In the genomic region with DNA sequence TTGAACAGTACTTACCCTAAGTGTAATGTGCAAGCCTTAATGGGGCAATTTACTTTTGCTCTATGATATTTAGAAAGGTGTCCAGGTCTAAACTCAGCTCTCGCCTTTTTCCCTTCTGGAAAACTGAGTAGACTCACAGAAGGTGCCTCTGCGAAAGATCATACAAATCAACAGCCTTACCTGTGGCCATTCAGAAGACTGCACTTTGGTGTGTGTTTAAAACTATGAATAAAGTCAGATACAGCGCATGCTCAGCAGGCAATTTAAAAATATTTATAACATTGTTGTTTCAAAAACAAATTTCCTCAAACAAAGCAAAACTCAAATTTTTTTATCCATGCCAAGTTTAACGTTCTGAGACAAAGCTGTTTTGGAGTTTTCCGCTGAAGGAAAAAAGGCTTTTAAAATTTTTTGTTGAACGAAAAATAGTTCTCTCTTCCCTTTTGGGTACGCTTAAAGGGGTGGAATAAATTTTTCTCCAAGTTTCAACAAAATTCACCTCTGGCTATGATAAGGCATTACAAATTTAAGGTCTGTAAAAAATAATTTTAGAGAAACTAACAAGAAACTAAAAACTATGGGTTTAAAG, we compare ENCODE assay signal across 10 cellular contexts.
DNase-seq lines count a peak whose midpoint lies in the region; ATAC-seq, FAIRE-seq and TF ChIP-seq lines count a peak whose summit lies in the region.
"Had no signal": no experiment of that assay in that cellular context is flagged by ENCODE, and none has a peak within 500 bp of the region (broad histone marks: within the 10 kb centered on the region; RNA-seq: fewer than 3 reads in every experiment).

No MANE protein-coding gene starts in this region.

- no peaks in the 10 kb centered on the region for H3K36me3 Mint-ChIP-seq in activated CD8-positive, alpha-beta T cell treated with anti-CD3 and anti-CD28 coated beads for 36 hours (ENCODE audit: low read depth)
- H3K36me3 Mint-ChIP-seq: activated naive CD8-positive, alpha-beta T cell treated with anti-CD3 and anti-CD28 coated beads for 36 hours had no signal

- no peak overlapping the region for H3K4me3 ChIP-seq in right atrium auricular region
- H3K4me3 ChIP-seq: mucosa of descending colon had no signal

- no peaks in the 10 kb centered on the region for H3K36me3 ChIP-seq in right atrium auricular region

- H3K27ac Mint-ChIP-seq in activated CD8-positive, alpha-beta T cell treated with anti-CD3 and anti-CD28 coated beads for 36 hours: no peak overlapping the region
- H3K27ac Mint-ChIP-seq: activated naive CD8-positive, alpha-beta T cell treated with anti-CD3 and anti-CD28 coated beads for 36 hours had no signal

- no peaks in the 10 kb centered on the region for H3K9me3 ChIP-seq in right atrium auricular region
- H3K9me3 ChIP-seq: mucosa of descending colon had no signal

- H3K27ac ChIP-seq in right atrium auricular region: peak overlapping the region; percentile 77 to 82

- CTCF ChIA-PET in activated CD8-positive, alpha-beta T cell treated with anti-CD3 and anti-CD28 coated beads for 36 hours (lab: Charles Lee): interaction anchor here (0.9 to 2.5 kb wide), 3 partner anchors 10 to 31 kb away, joined by 3 to 9 read pairs (median 3); no protein-coding TSS in a partner anchor

- intact Hi-C loops in cardiac septum (cut with DNase I): loop anchor here (5.0 kb wide), 3 partner anchors 38 to 177 kb away; no protein-coding TSS in a partner anchor
- intact Hi-C loops in activated CD8-positive, alpha-beta T cell treated with anti-CD3 and anti-CD28 coated beads for 36 hours (cut with micrococcal nuclease): no loop called here

- no peak overlapping the region for H3K4me3 Mint-ChIP-seq in activated CD8-positive, alpha-beta T cell treated with anti-CD3 and anti-CD28 coated beads for 36 hours
- H3K4me3 Mint-ChIP-seq: activated naive CD8-positive, alpha-beta T cell treated with anti-CD3 and anti-CD28 coated beads for 36 hours had no signal

- TF ChIP-seq POLR2A in erythroblast (IDR thresholded peaks at IDR 0.05; ENCODE audit: low read length): no peak

- peaks cover 1% of the 10 kb centered on the region for H3K27me3 Mint-ChIP-seq in activated CD8-positive, alpha-beta T cell treated with anti-CD3 and anti-CD28 coated beads for 36 hours
- H3K27me3 Mint-ChIP-seq: activated naive CD8-positive, alpha-beta T cell treated with anti-CD3 and anti-CD28 coated beads for 36 hours had no signal

- POLR2A ChIA-PET in activated CD8-positive, alpha-beta T cell treated with anti-CD3 and anti-CD28 coated beads for 36 hours (lab: Charles Lee): interaction anchor here (0.9 kb wide), 1 partner anchor 11 kb away, joined by 3 read pairs; no protein-coding TSS in a partner anchor

- no peak for ATAC-seq in activated CD8-positive, alpha-beta T cell treated with anti-CD3 and anti-CD28 coated beads for 36 hours
- ATAC-seq: mucosa of descending colon had no signal

- peaks cover 0 to 61% of the 10 kb centered on the region in 2 donors for H3K4me1 ChIP-seq in right atrium auricular region

- H3K4me1 Mint-ChIP-seq in activated CD8-positive, alpha-beta T cell treated with anti-CD3 and anti-CD28 coated beads for 36 hours (ENCODE audit: low read depth): peaks cover 13% of the 10 kb centered on the region

- no peaks in the 10 kb centered on the region for H3K9me3 Mint-ChIP-seq in activated CD8-positive, alpha-beta T cell treated with anti-CD3 and anti-CD28 coated beads for 36 hours
- H3K9me3 Mint-ChIP-seq: activated naive CD8-positive, alpha-beta T cell treated with anti-CD3 and anti-CD28 coated beads for 36 hours had no signal

- no peak for TF ChIP-seq CTCF in right atrium auricular region (IDR thresholded peaks at IDR 0.05)
- TF ChIP-seq CTCF in activated CD8-positive, alpha-beta T cell treated with anti-CD3 and anti-CD28 coated beads for 36 hours (IDR thresholded peaks at IDR 0.05): no peak

- no peaks in the 10 kb centered on the region for H3K27me3 ChIP-seq in right atrium auricular region

- no peak for DNase-seq in right atrium auricular region (ENCODE audit: low spot score)
- DNase-seq in cardiac septum (ENCODE audit: low spot score): no peak
- DNase-seq in NCI-H1105 treated with DMSO at 0.1 percent for 48 hours (lab: John Stamatoyannopoulos, UW): peak; percentile 84
- DNase-seq in activated CD8-positive, alpha-beta T cell treated with anti-CD3 and anti-CD28 coated beads for 36 hours: no peak
- DNase-seq in NCI-H524 (lab: John Stamatoyannopoulos, UW): no peak
- DNase-seq in erythroblast (lab: John Stamatoyannopoulos, UW): no peak
- no peak for DNase-seq in stimulated activated CD4-positive, alpha-beta T cell treated with anti-CD3 and anti-CD28 coated beads, Interleukin-4, amount 100 ng/mL, for 4 hours
- DNase-seq: activated naive CD8-positive, alpha-beta T cell treated with anti-CD3 and anti-CD28 coated beads for 36 hours; mucosa of descending colon had no signal

- peak; percentile 75 for FAIRE-seq in endometrium (lab: Jason Lieb, UNC)
